In genomic region chr5:150263339-150263738, GRCh38 we compare ENCODE assay signal across 1 cellular context.
TF ChIP-seq lines count a peak whose summit lies in the region.

No MANE protein-coding gene starts in this region.

TF ChIP-seq in GM23338, 12 proteins besides CTCF, POLR2A, EP300 and RAD21 (continued from another document):
- TF ChIP-seq, protein P1, sequence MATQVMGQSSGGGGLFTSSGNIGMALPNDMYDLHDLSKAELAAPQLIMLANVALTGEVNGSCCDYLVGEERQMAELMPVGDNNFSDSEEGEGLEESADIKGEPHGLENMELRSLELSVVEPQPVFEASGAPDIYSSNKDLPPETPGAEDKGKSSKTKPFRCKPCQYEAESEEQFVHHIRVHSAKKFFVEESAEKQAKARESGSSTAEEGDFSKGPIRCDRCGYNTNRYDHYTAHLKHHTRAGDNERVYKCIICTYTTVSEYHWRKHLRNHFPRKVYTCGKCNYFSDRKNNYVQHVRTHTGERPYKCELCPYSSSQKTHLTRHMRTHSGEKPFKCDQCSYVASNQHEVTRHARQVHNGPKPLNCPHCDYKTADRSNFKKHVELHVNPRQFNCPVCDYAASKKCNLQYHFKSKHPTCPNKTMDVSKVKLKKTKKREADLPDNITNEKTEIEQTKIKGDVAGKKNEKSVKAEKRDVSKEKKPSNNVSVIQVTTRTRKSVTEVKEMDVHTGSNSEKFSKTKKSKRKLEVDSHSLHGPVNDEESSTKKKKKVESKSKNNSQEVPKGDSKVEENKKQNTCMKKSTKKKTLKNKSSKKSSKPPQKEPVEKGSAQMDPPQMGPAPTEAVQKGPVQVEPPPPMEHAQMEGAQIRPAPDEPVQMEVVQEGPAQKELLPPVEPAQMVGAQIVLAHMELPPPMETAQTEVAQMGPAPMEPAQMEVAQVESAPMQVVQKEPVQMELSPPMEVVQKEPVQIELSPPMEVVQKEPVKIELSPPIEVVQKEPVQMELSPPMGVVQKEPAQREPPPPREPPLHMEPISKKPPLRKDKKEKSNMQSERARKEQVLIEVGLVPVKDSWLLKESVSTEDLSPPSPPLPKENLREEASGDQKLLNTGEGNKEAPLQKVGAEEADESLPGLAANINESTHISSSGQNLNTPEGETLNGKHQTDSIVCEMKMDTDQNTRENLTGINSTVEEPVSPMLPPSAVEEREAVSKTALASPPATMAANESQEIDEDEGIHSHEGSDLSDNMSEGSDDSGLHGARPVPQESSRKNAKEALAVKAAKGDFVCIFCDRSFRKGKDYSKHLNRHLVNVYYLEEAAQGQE (IDR thresholded peaks at IDR 0.05; ENCODE audit: unreplicated experiment): no peak
- no peak for TF ChIP-seq NANOG (IDR thresholded peaks at IDR 0.05; ENCODE audit: borderline replicate concordance)
- TF ChIP-seq, protein P2, sequence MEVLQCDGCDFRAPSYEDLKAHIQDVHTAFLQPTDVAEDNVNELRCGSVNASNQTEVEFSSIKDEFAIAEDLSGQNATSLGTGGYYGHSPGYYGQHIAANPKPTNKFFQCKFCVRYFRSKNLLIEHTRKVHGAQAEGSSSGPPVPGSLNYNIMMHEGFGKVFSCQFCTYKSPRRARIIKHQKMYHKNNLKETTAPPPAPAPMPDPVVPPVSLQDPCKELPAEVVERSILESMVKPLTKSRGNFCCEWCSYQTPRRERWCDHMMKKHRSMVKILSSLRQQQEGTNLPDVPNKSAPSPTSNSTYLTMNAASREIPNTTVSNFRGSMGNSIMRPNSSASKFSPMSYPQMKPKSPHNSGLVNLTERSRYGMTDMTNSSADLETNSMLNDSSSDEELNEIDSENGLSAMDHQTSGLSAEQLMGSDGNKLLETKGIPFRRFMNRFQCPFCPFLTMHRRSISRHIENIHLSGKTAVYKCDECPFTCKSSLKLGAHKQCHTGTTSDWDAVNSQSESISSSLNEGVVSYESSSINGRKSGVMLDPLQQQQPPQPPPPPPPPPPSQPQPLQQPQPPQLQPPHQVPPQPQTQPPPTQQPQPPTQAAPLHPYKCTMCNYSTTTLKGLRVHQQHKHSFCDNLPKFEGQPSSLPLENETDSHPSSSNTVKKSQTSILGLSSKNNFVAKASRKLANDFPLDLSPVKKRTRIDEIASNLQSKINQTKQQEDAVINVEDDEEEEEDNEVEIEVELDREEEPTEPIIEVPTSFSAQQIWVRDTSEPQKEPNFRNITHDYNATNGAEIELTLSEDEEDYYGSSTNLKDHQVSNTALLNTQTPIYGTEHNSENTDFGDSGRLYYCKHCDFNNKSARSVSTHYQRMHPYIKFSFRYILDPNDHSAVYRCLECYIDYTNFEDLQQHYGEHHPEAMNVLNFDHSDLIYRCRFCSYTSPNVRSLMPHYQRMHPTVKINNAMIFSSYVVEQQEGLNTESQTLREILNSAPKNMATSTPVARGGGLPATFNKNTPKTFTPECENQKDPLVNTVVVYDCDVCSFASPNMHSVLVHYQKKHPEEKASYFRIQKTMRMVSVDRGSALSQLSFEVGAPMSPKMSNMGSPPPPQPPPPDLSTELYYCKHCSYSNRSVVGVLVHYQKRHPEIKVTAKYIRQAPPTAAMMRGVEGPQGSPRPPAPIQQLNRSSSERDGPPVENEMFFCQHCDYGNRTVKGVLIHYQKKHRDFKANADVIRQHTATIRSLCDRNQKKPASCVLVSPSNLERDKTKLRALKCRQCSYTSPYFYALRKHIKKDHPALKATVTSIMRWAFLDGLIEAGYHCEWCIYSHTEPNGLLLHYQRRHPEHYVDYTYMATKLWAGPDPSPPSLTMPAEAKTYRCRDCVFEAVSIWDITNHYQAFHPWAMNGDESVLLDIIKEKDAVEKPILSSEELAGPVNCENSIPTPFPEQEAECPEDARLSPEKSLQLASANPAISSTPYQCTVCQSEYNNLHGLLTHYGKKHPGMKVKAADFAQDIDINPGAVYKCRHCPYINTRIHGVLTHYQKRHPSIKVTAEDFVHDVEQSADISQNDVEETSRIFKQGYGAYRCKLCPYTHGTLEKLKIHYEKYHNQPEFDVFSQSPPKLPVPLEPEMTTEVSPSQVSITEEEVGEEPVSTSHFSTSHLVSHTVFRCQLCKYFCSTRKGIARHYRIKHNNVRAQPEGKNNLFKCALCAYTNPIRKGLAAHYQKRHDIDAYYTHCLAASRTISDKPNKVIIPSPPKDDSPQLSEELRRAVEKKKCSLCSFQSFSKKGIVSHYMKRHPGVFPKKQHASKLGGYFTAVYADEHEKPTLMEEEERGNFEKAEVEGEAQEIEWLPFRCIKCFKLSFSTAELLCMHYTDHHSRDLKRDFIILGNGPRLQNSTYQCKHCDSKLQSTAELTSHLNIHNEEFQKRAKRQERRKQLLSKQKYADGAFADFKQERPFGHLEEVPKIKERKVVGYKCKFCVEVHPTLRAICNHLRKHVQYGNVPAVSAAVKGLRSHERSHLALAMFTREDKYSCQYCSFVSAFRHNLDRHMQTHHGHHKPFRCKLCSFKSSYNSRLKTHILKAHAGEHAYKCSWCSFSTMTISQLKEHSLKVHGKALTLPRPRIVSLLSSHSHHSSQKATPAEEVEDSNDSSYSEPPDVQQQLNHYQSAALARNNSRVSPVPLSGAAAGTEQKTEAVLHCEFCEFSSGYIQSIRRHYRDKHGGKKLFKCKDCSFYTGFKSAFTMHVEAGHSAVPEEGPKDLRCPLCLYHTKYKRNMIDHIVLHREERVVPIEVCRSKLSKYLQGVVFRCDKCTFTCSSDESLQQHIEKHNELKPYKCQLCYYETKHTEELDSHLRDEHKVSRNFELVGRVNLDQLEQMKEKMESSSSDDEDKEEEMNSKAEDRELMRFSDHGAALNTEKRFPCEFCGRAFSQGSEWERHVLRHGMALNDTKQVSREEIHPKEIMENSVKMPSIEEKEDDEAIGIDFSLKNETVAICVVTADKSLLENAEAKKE (CRISPR knock-in tag; IDR thresholded peaks at IDR 0.05): no peak
- no peak for TF ChIP-seq EZH2phosphoT487 (IDR thresholded peaks at IDR 0.05; ENCODE audit: unreplicated experiment)
- no peak for TF ChIP-seq POLR2AphosphoS5 (IDR thresholded peaks at IDR 0.05; ENCODE audit: low read depth)
